ENCODE assay signal across 11 cellular contexts in the genomic region with DNA sequence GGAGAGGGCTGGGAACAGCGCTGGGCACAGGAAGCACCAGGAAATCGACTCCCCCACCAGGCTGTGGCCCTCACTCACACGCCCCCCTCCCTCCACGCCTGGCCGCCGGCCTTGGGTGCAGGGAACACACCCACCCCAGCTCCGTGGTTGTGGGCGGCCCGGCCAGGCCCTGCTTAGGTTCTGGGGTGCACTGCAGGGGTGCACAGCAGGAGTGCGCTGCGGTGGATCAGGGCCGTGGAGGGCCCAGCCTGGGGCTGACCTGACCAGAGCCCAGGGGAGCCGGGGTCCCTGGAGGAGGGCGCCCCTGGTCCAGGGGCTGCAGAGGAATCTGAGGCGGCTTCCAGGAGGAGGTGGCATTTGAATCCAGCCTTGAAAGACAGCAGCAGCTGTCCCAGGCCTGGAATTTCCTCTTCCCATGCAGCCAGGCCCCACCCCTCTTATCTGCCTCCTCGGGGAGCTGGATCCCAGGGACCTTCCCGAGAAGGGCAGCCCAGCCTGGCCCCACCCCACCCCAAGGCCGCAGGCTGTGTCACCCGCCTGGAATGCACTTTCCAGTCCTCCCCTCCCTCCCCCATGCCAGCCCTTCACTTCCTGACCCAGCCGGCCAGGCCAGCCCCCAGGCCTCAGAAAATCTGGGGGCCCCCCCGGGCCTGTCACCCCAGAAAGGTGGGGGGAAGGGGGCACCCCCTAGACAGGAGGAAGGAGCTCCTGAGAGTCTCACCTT. TPM values are rescaled to one million over a fixed set of nuclear protein-coding genes. Genes with fewer than 3 reads are reported as not detected.
A peak's percentile ranks its signal among the peaks of the same experiment; 100 is the strongest.
DNase-seq lines count a peak whose midpoint lies in the region; ATAC-seq and TF ChIP-seq lines count a peak whose summit lies in the region.
"Had no signal": no experiment of that assay in that cellular context is flagged by ENCODE, and none has a peak within 500 bp of the region (broad histone marks: within the 10 kb centered on the region; RNA-seq: fewer than 3 reads in every experiment).

No MANE protein-coding gene starts in this region.

- H3K4me1 Mint-ChIP-seq in chondrocyte (ENCODE audit: low read depth): peaks cover 40% of the 10 kb centered on the region
- peaks cover 3% of the 10 kb centered on the region for H3K4me1 Mint-ChIP-seq in activated T-helper 2 cell treated with anti-CD3 and anti-CD28 coated beads, Interferon-gamma antibody, Interleukin-2, Interleukin-4, amounts not matched to agents 10 μg/mL and 5 μg/mL and 100 μg/mL, durations not matched to agents 14 hours and 24 hours and 36 hours (ENCODE audit: low read depth)

- H3K4me3 ChIP-seq in HUES6 (ENCODE audit: low read depth, low read length): no peak overlapping the region
- H3K4me3 ChIP-seq: neural progenitor cell had no signal

- DNase-seq in 8988T (peak; percentile 97), chondrocyte (ENCODE audit: low spot score) (no peak), left colon (peak; percentile 88 to 97), NCI-H2171 treated with DMSO at 0.1 percent for 48 hours (lab: John Stamatoyannopoulos, UW) (no peak)
- no peak for DNase-seq in activated CD8-positive, alpha-beta memory T cell treated with anti-CD3 and anti-CD28 coated beads, Interleukin-2, amount 50 U/mL, for 48 hours
- no peak for DNase-seq in activated T-helper 2 cell treated with anti-CD3 and anti-CD28 coated beads, Interferon-gamma antibody, Interleukin-2, Interleukin-4, amounts not matched to agents 10 μg/mL and 5 μg/mL and 100 μg/mL, durations not matched to agents 14 hours and 24 hours and 36 hours (ENCODE audit: low spot score)
- DNase-seq: AML-193 had no signal

- H3K9ac ChIP-seq in HUES6 (ENCODE audit: low read length): peak overlapping the region; percentile 51
- H3K9ac ChIP-seq: neural progenitor cell had no signal

- H3K4me3 Mint-ChIP-seq in chondrocyte (ENCODE audit: unreplicated experiment): no peak overlapping the region
- H3K4me3 Mint-ChIP-seq in activated T-helper 2 cell treated with anti-CD3 and anti-CD28 coated beads, Interferon-gamma antibody, Interleukin-2, Interleukin-4, amounts not matched to agents 10 μg/mL and 5 μg/mL and 100 μg/mL, durations not matched to agents 14 hours and 24 hours and 36 hours (ENCODE audit: low read depth): no peak overlapping the region
- H3K4me3 Mint-ChIP-seq: neural progenitor cell had no signal

- no peaks in the 10 kb centered on the region for H3K36me3 ChIP-seq in HUES6 (ENCODE audit: control insufficient read depth, insufficient read depth, low read length)
- H3K36me3 ChIP-seq: neural progenitor cell had no signal

- H3K9me3 ChIP-seq in HUES6 (ENCODE audit: control insufficient read depth, insufficient read depth, low read depth, low read length): no peaks in the 10 kb centered on the region

- H3K4me1 ChIP-seq in HUES6 (ENCODE audit: control insufficient read depth, insufficient read depth, low read length): peaks cover 32% of the 10 kb centered on the region

- H3K27me3 ChIP-seq in HUES6 (ENCODE audit: control insufficient read depth, insufficient read depth, low read length): no peaks in the 10 kb centered on the region
- H3K27me3 ChIP-seq: neural progenitor cell had no signal

- no peak for TF ChIP-seq CTCF in chondrocyte (IDR thresholded peaks at IDR 0.05)

- peak overlapping the region; percentile 65; the same call in 1 of the 2 replicates for H3K27ac ChIP-seq in HUES6 (ENCODE audit: low read depth, low read length)
- H3K27ac ChIP-seq: HL-60, neural progenitor cell had no signal

- intact Hi-C loops in left colon (cut with DNase I, micrococcal nuclease): no loop called here
- intact Hi-C loops in activated T-helper 2 cell treated with anti-CD3 and anti-CD28 coated beads, Interferon-gamma antibody, Interleukin-2, Interleukin-4, amounts not matched to agents 10 μg/mL and 5 μg/mL and 100 μg/mL, durations not matched to agents 14 hours and 24 hours and 36 hours (cut with micrococcal nuclease): no loop called here

- H3K36me3 Mint-ChIP-seq in chondrocyte (ENCODE audit: low read depth): no peaks in the 10 kb centered on the region
- no peaks in the 10 kb centered on the region for H3K36me3 Mint-ChIP-seq in activated T-helper 2 cell treated with anti-CD3 and anti-CD28 coated beads, Interferon-gamma antibody, Interleukin-2, Interleukin-4, amounts not matched to agents 10 μg/mL and 5 μg/mL and 100 μg/mL, durations not matched to agents 14 hours and 24 hours and 36 hours (ENCODE audit: low read depth)
- H3K36me3 Mint-ChIP-seq: neural progenitor cell had no signal

- ATAC-seq in left colon (peak; percentile 81), HG03342 (IDR thresholded peaks at IDR 0.05; ENCODE audit: unreplicated experiment) (no peak)

- H3K9me3 Mint-ChIP-seq in chondrocyte (ENCODE audit: low read depth): no peaks in the 10 kb centered on the region
- H3K9me3 Mint-ChIP-seq in activated T-helper 2 cell treated with anti-CD3 and anti-CD28 coated beads, Interferon-gamma antibody, Interleukin-2, Interleukin-4, amounts not matched to agents 10 μg/mL and 5 μg/mL and 100 μg/mL, durations not matched to agents 14 hours and 24 hours and 36 hours: no peaks in the 10 kb centered on the region
- H3K9me3 Mint-ChIP-seq: neural progenitor cell had no signal

- no peaks in the 10 kb centered on the region for H3K27me3 Mint-ChIP-seq in chondrocyte (ENCODE audit: low read depth)
- H3K27me3 Mint-ChIP-seq in activated T-helper 2 cell treated with anti-CD3 and anti-CD28 coated beads, Interferon-gamma antibody, Interleukin-2, Interleukin-4, amounts not matched to agents 10 μg/mL and 5 μg/mL and 100 μg/mL, durations not matched to agents 14 hours and 24 hours and 36 hours (ENCODE audit: low read depth): no peaks in the 10 kb centered on the region

- H3K27ac Mint-ChIP-seq in chondrocyte (ENCODE audit: unreplicated experiment): peak overlapping the region; percentile 57
- no peak overlapping the region for H3K27ac Mint-ChIP-seq in activated T-helper 2 cell treated with anti-CD3 and anti-CD28 coated beads, Interferon-gamma antibody, Interleukin-2, Interleukin-4, amounts not matched to agents 10 μg/mL and 5 μg/mL and 100 μg/mL, durations not matched to agents 14 hours and 24 hours and 36 hours
- H3K27ac Mint-ChIP-seq: neural progenitor cell had no signal

RNA-seq across cellular contexts. Expression of a gene that starts 18.4 kb away (rescaled TPM):
- total RNA-seq in chondrocyte: 38.1 to 72.5 TPM (median 70.6 TPM) in 3 replicates
- total RNA-seq in left colon: 10 to 100 TPM; 58.7 to 80.2 TPM
- total RNA-seq in activated T-helper 2 cell treated with anti-CD3 and anti-CD28 coated beads, Interferon-gamma antibody, Interleukin-2, Interleukin-4, amounts not matched to agents 10 μg/mL and 5 μg/mL and 100 μg/mL, durations not matched to agents 14 hours and 24 hours and 36 hours: 10.6 and 11.9 TPM in 2 replicates

Comparison
In these comparisons a context has a peak if more than half of its experiments do, and no peak if none do; other contexts are left out.
1. DNase-seq: peak in 8988T (single experiment) and left colon (2 of 2); none in chondrocyte (single experiment), activated CD8-positive, alpha-beta memory T cell treated with anti-CD3 and anti-CD28 coated beads, Interleukin-2, amount 50 U/mL, for 48 hours (single experiment), activated T-helper 2 cell treated with anti-CD3 and anti-CD28 coated beads, Interferon-gamma antibody, Interleukin-2, Interleukin-4, amounts not matched to agents 10 μg/mL and 5 μg/mL and 100 μg/mL, durations not matched to agents 14 hours and 24 hours and 36 hours (single experiment) and NCI-H2171 treated with DMSO at 0.1 percent for 48 hours (single experiment).